9 cellular contexts compared by ENCODE assay signal in the genomic region with DNA sequence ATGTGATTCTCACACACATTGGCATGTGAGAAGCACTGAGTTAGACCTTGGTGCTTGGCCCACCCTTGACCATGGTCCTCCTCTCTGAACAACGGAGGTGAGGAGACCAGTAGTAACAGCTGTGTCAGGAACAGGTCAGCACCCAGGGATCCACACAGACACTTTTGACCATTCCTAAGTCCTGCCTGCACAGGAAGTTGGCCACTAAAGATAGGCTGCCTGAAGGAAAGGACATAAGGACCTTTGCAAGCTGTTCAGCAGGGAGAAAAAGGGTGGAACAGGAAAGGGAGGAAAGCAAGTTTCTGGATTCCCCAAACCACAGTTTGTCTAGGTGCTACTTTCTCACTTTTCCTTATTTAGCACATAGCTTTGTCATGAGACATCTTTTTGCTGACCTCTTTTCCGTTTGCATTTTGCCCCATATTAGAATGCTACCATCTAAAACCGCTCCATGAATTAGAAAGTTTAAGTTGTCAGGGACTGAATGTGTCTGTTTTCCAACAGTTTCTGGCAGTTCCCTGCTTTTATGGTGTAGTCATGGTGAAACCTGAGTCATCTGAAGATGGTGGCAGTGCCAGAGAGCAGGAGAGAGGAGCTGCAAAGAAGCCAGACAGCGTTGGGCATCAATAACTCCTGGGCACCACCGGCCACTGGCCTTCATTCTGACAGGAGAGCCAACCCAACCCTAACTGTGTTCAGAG. TPM values are rescaled to one million over a fixed set of nuclear protein-coding genes. Genes with fewer than 3 reads are reported as not detected.
A peak's percentile ranks its signal among the peaks of the same experiment; 100 is the strongest.
DNase-seq lines count a peak whose midpoint lies in the region; ATAC-seq, FAIRE-seq and TF ChIP-seq lines count a peak whose summit lies in the region.
"Had no signal": no experiment of that assay in that cellular context is flagged by ENCODE, and none has a peak within 500 bp of the region (broad histone marks: within the 10 kb centered on the region; RNA-seq: fewer than 3 reads in every experiment).

No MANE protein-coding gene starts in this region.

- H3K4me1 ChIP-seq in rectal smooth muscle tissue (ENCODE audit: control insufficient read depth, insufficient read depth, low read length), result peaks cover 20% of the 10 kb centered on the region

- ATAC-seq in GM18511 (IDR thresholded peaks at IDR 0.05; ENCODE audit: unreplicated experiment) (peak; percentile 1), GM18520 (IDR thresholded peaks at IDR 0.05; ENCODE audit: unreplicated experiment) (no peak), HG03469 (IDR thresholded peaks at IDR 0.05; ENCODE audit: unreplicated experiment) (no peak)

- no peak for TF ChIP-seq CTCF in fibroblast of pulmonary artery (IDR thresholded peaks at IDR 0.05; ENCODE audit: low read length, missing control alignments)

- H3K9ac ChIP-seq in rectal smooth muscle tissue (ENCODE audit: low read length), result no peak overlapping the region

- no peaks in the 10 kb centered on the region for H3K27me3 ChIP-seq in rectal smooth muscle tissue (ENCODE audit: control insufficient read depth, insufficient read depth, low read length)
- H3K27me3 ChIP-seq: heart right ventricle had no signal

- H3K36me3 ChIP-seq in rectal smooth muscle tissue (ENCODE audit: control insufficient read depth, insufficient read depth, low read length), result no peaks in the 10 kb centered on the region
- H3K36me3 ChIP-seq: heart right ventricle had no signal

- peak overlapping the region; percentile 57 for H3K4me3 ChIP-seq in fibroblast of pulmonary artery (replicated peaks; ENCODE audit: low read depth, low read length)
- peak overlapping the region; percentile 78 for H3K4me3 ChIP-seq in rectal smooth muscle tissue (ENCODE audit: low read length)

- H3K27ac ChIP-seq in rectal smooth muscle tissue (ENCODE audit: low read depth, low read length), result peak overlapping the region; percentile 92

- DNase-seq in T1000 (lab: John Stamatoyannopoulos, UW) (peak; percentile 8), fibroblast of pulmonary artery (ENCODE audit: low read depth) (peak; percentile 56), frontal cortex (ENCODE audit: low spot score in 2 of 2) (no peak)
- no peak for DNase-seq in central memory CD4-positive, alpha-beta T cell

- no peak for FAIRE-seq in frontal cortex (lab: Jason Lieb, UNC)

RNA-seq across cellular contexts. Expression of a gene that starts 1.1 kb away (rescaled TPM):
- 1.6 TPM for total RNA-seq in frontal cortex

RNA-seq across cellular contexts. Expression of a gene that starts 41.1 kb away (rescaled TPM):
- 29.8 TPM for total RNA-seq in frontal cortex

Comparison
In these comparisons a context has a peak if more than half of its experiments do, and no peak if none do; other contexts are left out.
1. DNase-seq: peak in T1000 (single experiment) and fibroblast of pulmonary artery (single experiment); none in frontal cortex (0 of 2) and central memory CD4-positive, alpha-beta T cell (single experiment).